In the genomic region with DNA sequence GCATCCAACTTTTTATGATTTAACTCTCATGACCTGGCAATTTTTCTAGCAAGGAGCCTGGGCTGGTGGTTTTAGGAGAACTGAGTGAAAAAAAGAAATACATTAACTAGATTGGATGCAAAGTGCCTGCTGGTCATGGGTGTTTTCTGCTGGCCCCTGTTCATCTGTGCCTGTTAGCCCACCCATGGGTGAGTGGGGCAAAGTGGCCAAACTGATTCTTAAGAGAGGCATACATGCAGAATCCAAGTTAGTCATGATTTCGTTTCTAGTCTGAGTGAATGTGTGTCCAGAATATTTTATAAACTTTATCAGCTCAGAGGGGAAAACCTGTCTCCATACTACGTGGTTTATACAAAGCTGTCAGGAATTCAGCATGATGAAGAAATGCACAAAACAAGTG, we compare ENCODE assay signal across 12 cellular contexts. TPM values are rescaled to one million over a fixed set of nuclear protein-coding genes. Genes with fewer than 3 reads are reported as not detected.
"Had no signal": no experiment of that assay in that cellular context is flagged by ENCODE, and none has a peak within 500 bp of the region (broad histone marks: within the 10 kb centered on the region; RNA-seq: fewer than 3 reads in every experiment).

No MANE protein-coding gene starts in this region.

- H3K9me3 ChIP-seq: HAP-1 had no signal

- H3K36me3 ChIP-seq: HAP-1 had no signal

- H3K9ac ChIP-seq: GM23248 had no signal

- H3K4me3 ChIP-seq: GM23248, GM23338, HAP-1 had no signal

- H3K4me1 ChIP-seq: HAP-1 had no signal

- DNase-seq: GM23248, GOT3, H7, H9, HCEC 1CT, HFFc6 had no signal

- ATAC-seq: GM23338, HCT116 had no signal

- H3K27ac ChIP-seq: GM23248 had no signal

- H2AFZ ChIP-seq: GM23248, GM23338 had no signal

- H3K4me2 ChIP-seq: GM23338 had no signal

- FAIRE-seq: H1, H54 had no signal

RNA-seq across cellular contexts. Expression of gene ITGAD, which starts 4.6 kb away (rescaled TPM):
- total RNA-seq: GM23248, GM23338, H1, H4, H7, H9, HFFc6 had no signal
- polyA plus RNA-seq: GM23248, GM23338 had no signal

RNA-seq across cellular contexts. Expression of gene ITGAX, which starts 33.6 kb away (rescaled TPM):
- total RNA-seq: GM23248, GM23338, H1, HFFc6 had no signal
- polyA plus RNA-seq: GM23248, GM23338 had no signal

RNA-seq across cellular contexts. Expression of gene COX6A2, which starts 39.6 kb away (rescaled TPM):
- total RNA-seq: GM23248, GM23338, H1, H4, H7, H9, HFFc6 had no signal
- polyA plus RNA-seq: GM23248 had no signal

RNA-seq across cellular contexts. Expression of gene ZNF843, which starts 54.1 kb away (rescaled TPM):
- total RNA-seq: GM23338 had no signal
- polyA plus RNA-seq: GM23338 had no signal
